In the genomic region with DNA sequence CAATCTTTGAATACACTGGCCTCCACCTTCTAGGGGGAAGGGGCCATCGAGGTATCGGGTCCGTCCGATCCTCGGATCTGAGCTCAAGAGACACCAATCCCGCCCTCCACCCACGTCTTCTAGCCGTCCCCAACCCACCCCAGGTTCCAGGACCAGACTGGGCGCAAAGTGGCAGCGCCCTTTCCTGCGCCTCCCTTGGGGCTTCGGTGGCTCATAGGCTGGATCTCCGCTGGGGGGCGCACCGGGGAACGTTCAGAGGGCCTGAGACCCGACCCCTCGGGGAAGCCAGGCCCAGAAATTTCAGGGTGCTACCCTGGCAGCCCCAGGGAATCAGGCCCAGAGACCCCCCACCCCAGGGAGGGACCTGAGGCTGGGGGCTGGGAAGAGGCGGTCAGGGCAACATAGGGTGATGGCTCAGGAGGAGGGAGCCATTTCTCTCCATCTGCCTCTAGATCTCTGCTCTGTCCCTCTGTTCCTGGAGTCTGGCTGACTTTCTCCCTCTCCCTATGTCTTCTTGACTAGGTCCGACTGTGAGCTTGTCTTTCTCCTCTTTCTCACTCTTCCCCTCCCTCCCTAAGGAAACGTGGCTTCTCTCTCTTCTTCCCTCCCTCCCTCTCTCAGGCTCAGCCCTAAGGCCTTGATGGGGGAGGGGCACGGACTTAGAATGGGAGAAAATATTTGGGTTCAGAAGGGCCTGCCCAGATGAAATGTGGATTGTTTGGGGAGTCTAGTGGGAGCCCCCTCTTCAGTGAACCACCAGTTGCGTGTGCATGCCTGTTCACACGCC, we compare ENCODE assay signal across 1 cellular context.
A peak's percentile ranks its signal among the peaks of the same experiment; 100 is the strongest.
TF ChIP-seq lines count a peak whose summit lies in the region.

No MANE protein-coding gene starts in this region.

TF ChIP-seq in WTC11, 78 proteins besides CTCF, POLR2A, EP300 and RAD21 (continued from another document):
- TF ChIP-seq, protein P1, sequence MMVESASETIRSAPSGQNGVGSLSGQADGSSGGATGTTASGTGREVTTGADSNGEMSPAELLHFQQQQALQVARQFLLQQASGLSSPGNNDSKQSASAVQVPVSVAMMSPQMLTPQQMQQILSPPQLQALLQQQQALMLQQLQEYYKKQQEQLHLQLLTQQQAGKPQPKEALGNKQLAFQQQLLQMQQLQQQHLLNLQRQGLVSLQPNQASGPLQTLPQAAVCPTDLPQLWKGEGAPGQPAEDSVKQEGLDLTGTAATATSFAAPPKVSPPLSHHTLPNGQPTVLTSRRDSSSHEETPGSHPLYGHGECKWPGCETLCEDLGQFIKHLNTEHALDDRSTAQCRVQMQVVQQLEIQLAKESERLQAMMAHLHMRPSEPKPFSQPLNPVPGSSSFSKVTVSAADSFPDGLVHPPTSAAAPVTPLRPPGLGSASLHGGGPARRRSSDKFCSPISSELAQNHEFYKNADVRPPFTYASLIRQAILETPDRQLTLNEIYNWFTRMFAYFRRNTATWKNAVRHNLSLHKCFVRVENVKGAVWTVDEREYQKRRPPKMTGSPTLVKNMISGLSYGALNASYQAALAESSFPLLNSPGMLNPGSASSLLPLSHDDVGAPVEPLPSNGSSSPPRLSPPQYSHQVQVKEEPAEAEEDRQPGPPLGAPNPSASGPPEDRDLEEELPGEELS (CRISPR knock-in tag; IDR thresholded peaks at IDR 0.05): peak; percentile 3; the same call in 1 of the 2 replicates
- no peak for TF ChIP-seq NFE2L1 (CRISPR knock-in tag; IDR thresholded peaks at IDR 0.05)
- TF ChIP-seq GTF2I (CRISPR knock-in tag; conservative IDR thresholded peaks at IDR 0.05): no peak
- peak; percentile 55 for TF ChIP-seq ZNF423 (CRISPR knock-in tag; IDR thresholded peaks at IDR 0.05)
- no peak for TF ChIP-seq NR1H2 (CRISPR knock-in tag; IDR thresholded peaks at IDR 0.05)
- TF ChIP-seq MYBL2 (CRISPR knock-in tag; IDR thresholded peaks at IDR 0.05): 0 out of 2 replicates have a peak, but pooled peaks have one; percentile 41
- TF ChIP-seq, protein P2, sequence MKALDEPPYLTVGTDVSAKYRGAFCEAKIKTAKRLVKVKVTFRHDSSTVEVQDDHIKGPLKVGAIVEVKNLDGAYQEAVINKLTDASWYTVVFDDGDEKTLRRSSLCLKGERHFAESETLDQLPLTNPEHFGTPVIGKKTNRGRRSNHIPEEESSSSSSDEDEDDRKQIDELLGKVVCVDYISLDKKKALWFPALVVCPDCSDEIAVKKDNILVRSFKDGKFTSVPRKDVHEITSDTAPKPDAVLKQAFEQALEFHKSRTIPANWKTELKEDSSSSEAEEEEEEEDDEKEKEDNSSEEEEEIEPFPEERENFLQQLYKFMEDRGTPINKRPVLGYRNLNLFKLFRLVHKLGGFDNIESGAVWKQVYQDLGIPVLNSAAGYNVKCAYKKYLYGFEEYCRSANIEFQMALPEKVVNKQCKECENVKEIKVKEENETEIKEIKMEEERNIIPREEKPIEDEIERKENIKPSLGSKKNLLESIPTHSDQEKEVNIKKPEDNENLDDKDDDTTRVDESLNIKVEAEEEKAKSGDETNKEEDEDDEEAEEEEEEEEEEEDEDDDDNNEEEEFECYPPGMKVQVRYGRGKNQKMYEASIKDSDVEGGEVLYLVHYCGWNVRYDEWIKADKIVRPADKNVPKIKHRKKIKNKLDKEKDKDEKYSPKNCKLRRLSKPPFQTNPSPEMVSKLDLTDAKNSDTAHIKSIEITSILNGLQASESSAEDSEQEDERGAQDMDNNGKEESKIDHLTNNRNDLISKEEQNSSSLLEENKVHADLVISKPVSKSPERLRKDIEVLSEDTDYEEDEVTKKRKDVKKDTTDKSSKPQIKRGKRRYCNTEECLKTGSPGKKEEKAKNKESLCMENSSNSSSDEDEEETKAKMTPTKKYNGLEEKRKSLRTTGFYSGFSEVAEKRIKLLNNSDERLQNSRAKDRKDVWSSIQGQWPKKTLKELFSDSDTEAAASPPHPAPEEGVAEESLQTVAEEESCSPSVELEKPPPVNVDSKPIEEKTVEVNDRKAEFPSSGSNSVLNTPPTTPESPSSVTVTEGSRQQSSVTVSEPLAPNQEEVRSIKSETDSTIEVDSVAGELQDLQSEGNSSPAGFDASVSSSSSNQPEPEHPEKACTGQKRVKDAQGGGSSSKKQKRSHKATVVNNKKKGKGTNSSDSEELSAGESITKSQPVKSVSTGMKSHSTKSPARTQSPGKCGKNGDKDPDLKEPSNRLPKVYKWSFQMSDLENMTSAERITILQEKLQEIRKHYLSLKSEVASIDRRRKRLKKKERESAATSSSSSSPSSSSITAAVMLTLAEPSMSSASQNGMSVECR (CRISPR knock-in tag; IDR thresholded peaks at IDR 0.05; ENCODE audit: borderline replicate concordance): 0 out of 2 replicates have a peak, but pooled peaks have one; percentile 39
- 0 out of 2 replicates have a peak, but pooled peaks have one; percentile 37 for TF ChIP-seq TEAD1 (CRISPR knock-in tag; IDR thresholded peaks at IDR 0.05)
- TF ChIP-seq ATF1 (CRISPR knock-in tag; IDR thresholded peaks at IDR 0.05): no peak
- no peak for TF ChIP-seq KAT7 (CRISPR knock-in tag; IDR thresholded peaks at IDR 0.05; ENCODE audit: borderline replicate concordance)
- no peak for TF ChIP-seq IRF2 (CRISPR knock-in tag; IDR thresholded peaks at IDR 0.05; ENCODE audit: borderline replicate concordance, low read depth)
- no peak for TF ChIP-seq GRHL2 (CRISPR knock-in tag; IDR thresholded peaks at IDR 0.05; ENCODE audit: insufficient replicate concordance, severe bottlenecking)
- TF ChIP-seq SP1 (CRISPR knock-in tag; conservative IDR thresholded peaks at IDR 0.05): 0 out of 2 replicates have a peak, but pooled peaks have one; percentile 37
